Comparison of ENCODE assay signal across 22 cellular contexts in the genomic region with DNA sequence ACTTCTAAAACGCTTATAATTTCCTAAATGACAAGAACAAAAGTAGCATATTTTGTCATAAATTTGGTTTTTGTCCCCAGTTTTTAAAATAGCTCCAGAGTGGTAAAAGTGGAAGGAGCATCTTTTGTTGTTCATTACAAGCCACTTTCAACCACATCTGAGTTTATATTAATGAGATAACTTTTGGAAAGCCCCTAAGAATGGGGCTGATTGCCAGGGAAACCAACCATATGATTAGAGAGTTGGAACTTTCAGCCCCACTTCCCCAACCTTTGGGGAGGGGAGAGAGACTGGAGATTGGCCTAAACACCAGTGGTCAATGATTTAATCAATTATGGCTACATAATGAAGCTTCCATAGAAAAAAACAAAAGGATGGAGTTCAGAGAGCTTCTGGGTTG. TPM values are rescaled to one million over a fixed set of nuclear protein-coding genes. Genes with fewer than 3 reads are reported as not detected.
"Had no signal": no experiment of that assay in that cellular context is flagged by ENCODE, and none has a peak within 500 bp of the region (broad histone marks: within the 10 kb centered on the region; RNA-seq: fewer than 3 reads in every experiment).

No MANE protein-coding gene starts in this region.

- ATAC-seq: esophagus mucosa; gastrocnemius medialis; heart right ventricle; left lobe of liver; naive thymus-derived CD4-positive, alpha-beta T cell; stimulated activated naive B cell treated with anti-CD40 and anti-IgM and Interleukin-4, amounts not matched to agents 10 μg/mL and 1 μg/mL and 100 μg/mL, for 72 hours; stimulated activated naive CD8-positive, alpha-beta T cell treated with anti-CD3 and anti-CD28 coated beads, Interleukin-15, amount 100 ng/mL, for 72 hours had no signal

- DNase-seq: effector memory CD4-positive, alpha-beta T cell; gastrocnemius medialis; heart right ventricle; hypothalamus; kidney glomerular epithelial cell; mammary epithelial cell; naive thymus-derived CD4-positive, alpha-beta T cell; nephron progenitor cell; posterior cingulate gyrus; sigmoid colon; stimulated activated CD4-positive, alpha-beta T cell treated with anti-CD3 and anti-CD28 coated beads, Interleukin-2, amount 100 ng/mL, for 24 hours; stimulated activated CD4-positive, alpha-beta T cell treated with anti-CD3 and anti-CD28 coated beads, Interleukin-4, amount 100 ng/mL, for 4 hours; stimulated activated naive B cell treated with anti-CD40 and anti-IgM and Interleukin-4, amounts not matched to agents 10 μg/mL and 1 μg/mL and 100 μg/mL, for 72 hours; stimulated activated naive CD8-positive, alpha-beta T cell treated with anti-CD3 and anti-CD28 coated beads, Interleukin-15, amount 100 ng/mL, for 72 hours; testis had no signal

- H3K27me3 ChIP-seq: gastrocnemius medialis, neutrophil, sigmoid colon, testis, tibial nerve had no signal

- H3K4me1 ChIP-seq: gastrocnemius medialis, heart right ventricle, sigmoid colon, testis, tibial nerve had no signal

- H3K27ac ChIP-seq: gastrocnemius medialis, heart right ventricle, neutrophil, sigmoid colon, skin epidermis, testis, tibial nerve had no signal

RNA-seq across cellular contexts. Expression of a gene that starts 57.4 kb away (rescaled TPM):
- total RNA-seq: fibroblast of lung, mammary epithelial cell, osteocyte had no signal
- polyA plus RNA-seq: mammary epithelial cell; naive thymus-derived CD4-positive, alpha-beta T cell had no signal
